22 cellular contexts compared by ENCODE assay signal in genomic region chr3:141682007-141682406, GRCh38.
"Had no signal": no experiment of that assay in that cellular context is flagged by ENCODE, and none has a peak within 500 bp of the region (broad histone marks: within the 10 kb centered on the region; RNA-seq: fewer than 3 reads in every experiment).

No MANE protein-coding gene starts in this region.

- H3K27me3 ChIP-seq: ascending aorta, pancreas, right lobe of liver had no signal

- H3K27ac ChIP-seq: ascending aorta, pancreas, right lobe of liver had no signal

- H3K27me3 Mint-ChIP-seq: activated naive CD4-positive, alpha-beta T cell treated with anti-CD3 and anti-CD28 coated beads, Interleukin-2, amount 50 U/mL, for 24 hours; stimulated activated naive CD8-positive, alpha-beta T cell treated with anti-CD3 and anti-CD28 coated beads, Interleukin-15, amount 100 ng/mL, for 72 hours had no signal

- H3K9me3 ChIP-seq: ascending aorta, pancreas, right lobe of liver had no signal

- H3K36me3 ChIP-seq: ascending aorta, pancreas, right lobe of liver had no signal

- DNase-seq: activated CD4-positive, alpha-beta T cell treated with anti-CD3 and anti-CD28 coated beads, Interleukin-2, amount 10 ng/mL, durations not matched to agents 24 days and 14 days; activated CD4-positive, CD25-positive, alpha-beta regulatory T cell; activated CD8-positive, alpha-beta T cell treated with anti-CD3 and anti-CD28 coated beads, Interleukin-2, amount 10 ng/mL, durations not matched to agents 7 days and 5 days; activated gamma-delta T cell; activated T-cell treated with anti-CD3 and anti-CD28 coated beads, Interleukin-2, amount 50 U/mL, for 4 hours; cerebellar nuclear complex; cortex of kidney; effector CD8-positive, alpha-beta T cell; hippocampal formation; islet precursor cell; pancreas; right lobe of liver; small intestine; stimulated activated CD4-positive, alpha-beta T cell treated with anti-CD3 and anti-CD28 coated beads, Interleukin-15, amount 100 ng/mL, for 24 hours; stimulated activated CD4-positive, alpha-beta T cell treated with anti-CD3 and anti-CD28 coated beads, Interleukin-2, amount 100 ng/mL, for 48 hours; stimulated activated naive CD8-positive, alpha-beta T cell treated with anti-CD3 and anti-CD28 coated beads, Interleukin-15, amount 100 ng/mL, for 72 hours; trophoblast cell had no signal

- H3K27ac Mint-ChIP-seq: activated CD4-positive, alpha-beta T cell treated with anti-CD3 and anti-CD28 coated beads, Interleukin-2, amount 10 ng/mL, durations not matched to agents 24 days and 14 days; activated CD8-positive, alpha-beta T cell treated with anti-CD3 and anti-CD28 coated beads, Interleukin-2, amount 10 ng/mL, durations not matched to agents 7 days and 5 days; activated naive CD4-positive, alpha-beta T cell treated with anti-CD3 and anti-CD28 coated beads, Interleukin-2, amount 50 U/mL, for 24 hours; stimulated activated naive CD8-positive, alpha-beta T cell treated with anti-CD3 and anti-CD28 coated beads, Interleukin-15, amount 100 ng/mL, for 72 hours; T-helper 2 cell treated with Interferon-gamma antibody and Interleukin-4, amounts not matched to agents 5 μg/mL and 100 μg/mL, for 36 hours had no signal

- H3K4me3 Mint-ChIP-seq: activated CD4-positive, alpha-beta T cell treated with anti-CD3 and anti-CD28 coated beads, Interleukin-2, amount 10 ng/mL, durations not matched to agents 24 days and 14 days; activated CD8-positive, alpha-beta T cell treated with anti-CD3 and anti-CD28 coated beads, Interleukin-2, amount 10 ng/mL, durations not matched to agents 7 days and 5 days; activated naive CD4-positive, alpha-beta T cell treated with anti-CD3 and anti-CD28 coated beads, Interleukin-2, amount 50 U/mL, for 24 hours; activated T-cell treated with anti-CD3 and anti-CD28 coated beads, Interleukin-2, amount 50 U/mL, for 4 hours; stimulated activated naive CD8-positive, alpha-beta T cell treated with anti-CD3 and anti-CD28 coated beads, Interleukin-15, amount 100 ng/mL, for 72 hours; T-helper 2 cell treated with Interferon-gamma antibody and Interleukin-4, amounts not matched to agents 5 μg/mL and 100 μg/mL, for 36 hours had no signal

- ATAC-seq: activated CD8-positive, alpha-beta T cell treated with anti-CD3 and anti-CD28 coated beads, Interleukin-2, amount 10 ng/mL, durations not matched to agents 7 days and 5 days; activated T-cell treated with anti-CD3 and anti-CD28 coated beads, Interleukin-2, amount 50 U/mL, for 4 hours; pancreas; right lobe of liver; stimulated activated naive CD8-positive, alpha-beta T cell treated with anti-CD3 and anti-CD28 coated beads, Interleukin-15, amount 100 ng/mL, for 72 hours had no signal

- H3K4me3 ChIP-seq: ascending aorta, lung, pancreas, right lobe of liver had no signal

- FAIRE-seq: bronchial epithelial cell, pancreas, small intestine had no signal

- H3K36me3 Mint-ChIP-seq: activated naive CD4-positive, alpha-beta T cell treated with anti-CD3 and anti-CD28 coated beads, Interleukin-2, amount 50 U/mL, for 24 hours had no signal

- H3K4me1 ChIP-seq: pancreas had no signal

- H3K9me3 Mint-ChIP-seq: activated CD4-positive, alpha-beta T cell treated with anti-CD3 and anti-CD28 coated beads, Interleukin-2, amount 10 ng/mL, durations not matched to agents 24 days and 14 days; activated naive CD4-positive, alpha-beta T cell treated with anti-CD3 and anti-CD28 coated beads, Interleukin-2, amount 50 U/mL, for 24 hours; activated T-cell treated with anti-CD3 and anti-CD28 coated beads, Interleukin-2, amount 50 U/mL, for 4 hours; T-helper 2 cell treated with Interferon-gamma antibody and Interleukin-4, amounts not matched to agents 5 μg/mL and 100 μg/mL, for 36 hours had no signal
